Comparison of ENCODE assay signal across 9 cellular contexts in genomic region chr17:74176546-74177001, GRCh38. TPM values are rescaled to one million over a fixed set of nuclear protein-coding genes. Genes with fewer than 3 reads are reported as not detected.
DNase-seq lines count a peak whose midpoint lies in the region; ATAC-seq, FAIRE-seq and TF ChIP-seq lines count a peak whose summit lies in the region.
"Had no signal": no experiment of that assay in that cellular context is flagged by ENCODE, and none has a peak within 500 bp of the region (broad histone marks: within the 10 kb centered on the region; RNA-seq: fewer than 3 reads in every experiment).

No MANE protein-coding gene starts in this region.

- no peak overlapping the region for H3K4me3 ChIP-seq in WERI-Rb-1 (ENCODE audit: low read depth, low read length)
- H3K4me3 ChIP-seq in choroid plexus epithelial cell (ENCODE audit: low read depth, low read length) = no peak overlapping the region
- no peak overlapping the region for H3K4me3 ChIP-seq in HepG2 (replicated peaks in 1 of 3; ENCODE audit: insufficient read depth in 1 of 3, low read depth in 2 of 3, low read length in 3 of 3)

- no peak for TF ChIP-seq EP300 in HepG2 (IDR thresholded peaks at IDR 0.05; ENCODE audit: low read depth in 2 of 2, low read length in 2 of 2)
- TF ChIP-seq EP300 in HepG2 (CRISPR knock-in tag; IDR thresholded peaks at IDR 0.05; ENCODE audit: borderline replicate concordance) = no peak

- no TSS peak for BruUV-seq in HepG2 (replicated peaks; lab: Mats Ljungman, UMichigan)

- H3K9me3 ChIP-seq in WERI-Rb-1 (ENCODE audit: severe bottlenecking) (peaks cover 5% of the 10 kb centered on the region), HepG2 (ENCODE audit: low read length) (no peaks in the 10 kb centered on the region)

- TF ChIP-seq POLR2A in HepG2 (IDR thresholded peaks at IDR 0.05; ENCODE audit: insufficient read depth in 1 of 2, low read depth in 2 of 2, low read length in 2 of 2) = no peak

- no peak overlapping the region for H3K9ac ChIP-seq in HepG2 (ENCODE audit: insufficient read depth, low read depth, low read length)

- in situ Hi-C loops in ACHN (cut with HindIII; ENCODE audit: low pct_ligation_motif_present, low pct_unique_long_range_greater_than_20kb, low sequenced_read_pairs) = no loop called here
- in situ Hi-C loops in HepG2 (cut with HindIII; ENCODE audit: extremely low pct_ligation_motif_present, low pct_unique_long_range_greater_than_20kb) = no loop called here

- no peaks in the 10 kb centered on the region for H3K27me3 ChIP-seq in WERI-Rb-1 (ENCODE audit: insufficient read depth, low read depth, severe bottlenecking)
- peaks cover 7 to 41% of the 10 kb centered on the region in 2 experiments; a peak in 4 of 5 replicates for H3K27me3 ChIP-seq in HepG2 (ENCODE audit: control insufficient read depth in 1 of 2, insufficient read depth in 2 of 2, low read length in 2 of 2)

- ATAC-seq in HepG2 (peak; percentile 94), HG03097 (IDR thresholded peaks at IDR 0.05; ENCODE audit: low FRiP score, unreplicated experiment) (no peak)

- no peak overlapping the region for H2AFZ ChIP-seq in HepG2 (ENCODE audit: low read length)

- intact Hi-C loops in HepG2 (cut with micrococcal nuclease; ENCODE audit: unreplicated experiment) = loop anchor here (1.0 to 2.0 kb wide), 2 partner anchors 86 to 748 kb away; no protein-coding TSS in a partner anchor

- no peak overlapping the region for H3K4me2 ChIP-seq in HepG2 (ENCODE audit: low read depth, low read length)

- no peaks in the 10 kb centered on the region for H4K20me1 ChIP-seq in HepG2 (ENCODE audit: insufficient read depth, low read length)

- TF ChIP-seq CTCF in WERI-Rb-1 (IDR thresholded peaks at IDR 0.05; ENCODE audit: low read depth, low read length) (peak; percentile 93), choroid plexus epithelial cell (conservative IDR thresholded peaks at IDR 0.05; ENCODE audit: low read depth, low read length) (peak; percentile 90), HepG2 (CRISPR knock-in tag; IDR thresholded peaks at IDR 0.05) (peak; percentile 90)

- TF ChIP-seq RAD21 in HepG2 (CRISPR knock-in tag; IDR thresholded peaks at IDR 0.05) = peak; percentile 70

- CTCF ChIA-PET in HepG2 (lab: Yijun Ruan, JAX; ENCODE audit: low intra/inter-chr PET ratio, low total read pairs) = interaction anchor here (1.4 to 1.6 kb wide), 3 partner anchors 23 to 747 kb away, joined by 3 to 9 read pairs (median 7); no protein-coding TSS in a partner anchor

- POLR2A ChIA-PET in HepG2 (lab: Yijun Ruan, JAX) = no interaction called here

- H3K4me1 ChIP-seq in HepG2 (ENCODE audit: insufficient read depth, low read length) = no peaks in the 10 kb centered on the region

- 35% methylated on average over 10 of the region's 10 CpGs for WGBS in HepG2 (ENCODE audit: low lambda C conversion rate)

- H3K79me2 ChIP-seq in HepG2 (ENCODE audit: insufficient read depth, low read length) = no peaks in the 10 kb centered on the region

- H3K27ac ChIP-seq in WERI-Rb-1 = no peak overlapping the region
- H3K27ac ChIP-seq in HepG2 (ENCODE audit: extremely low read length, insufficient read depth, low read length) = no peak overlapping the region

- peak; percentile 77 for FAIRE-seq in HepG2 (lab: Jason Lieb, UNC)
- FAIRE-seq: frontal cortex had no signal

- no peaks in the 10 kb centered on the region for H3K36me3 ChIP-seq in WERI-Rb-1
- no peaks in the 10 kb centered on the region for H3K36me3 ChIP-seq in HepG2 (replicated peaks in 1 of 2; ENCODE audit: control insufficient read depth in 1 of 2, insufficient read depth in 2 of 2, low read length in 2 of 2)

- peak; percentile 76 for DNase-seq in ACHN
- DNase-seq in GM19238 (ENCODE audit: insufficient read length, low spot score) = peak; percentile 39
- DNase-seq in NCI-H2029 treated with DMSO at 0.1 percent for 48 hours (lab: John Stamatoyannopoulos, UW) = peak; percentile 61
- DNase-seq in WERI-Rb-1 = peak; percentile 93
- peak; percentile 79 for DNase-seq in choroid plexus epithelial cell (ENCODE audit: low read depth)
- DNase-seq in HepG2 (ENCODE audit: low spot score) = peak; percentile 60
- peak; percentile 21 to 31 (median 22) for DNase-seq in stimulated activated CD4-positive, alpha-beta T cell treated with anti-CD3 and anti-CD28 coated beads, TNF-alpha, amount 100 ng/mL, for 48 hours (ENCODE audit: low read depth in 3 of 3)

TF ChIP-seq in HepG2, 621 proteins besides CTCF, POLR2A, EP300 and RAD21 (continues in another document):
- TF ChIP-seq NCOA2 (CRISPR knock-in tag; IDR thresholded peaks at IDR 0.05) = no peak
- peak; percentile 88 for TF ChIP-seq STAG1 (CRISPR knock-in tag; IDR thresholded peaks at IDR 0.05)
- peak; percentile 87 for TF ChIP-seq SMC3 (IDR thresholded peaks at IDR 0.05; ENCODE audit: low read length)
- TF ChIP-seq ZNF629 (CRISPR knock-in tag; conservative IDR thresholded peaks at IDR 0.05) = peak; percentile 77
- TF ChIP-seq, protein P1, sequence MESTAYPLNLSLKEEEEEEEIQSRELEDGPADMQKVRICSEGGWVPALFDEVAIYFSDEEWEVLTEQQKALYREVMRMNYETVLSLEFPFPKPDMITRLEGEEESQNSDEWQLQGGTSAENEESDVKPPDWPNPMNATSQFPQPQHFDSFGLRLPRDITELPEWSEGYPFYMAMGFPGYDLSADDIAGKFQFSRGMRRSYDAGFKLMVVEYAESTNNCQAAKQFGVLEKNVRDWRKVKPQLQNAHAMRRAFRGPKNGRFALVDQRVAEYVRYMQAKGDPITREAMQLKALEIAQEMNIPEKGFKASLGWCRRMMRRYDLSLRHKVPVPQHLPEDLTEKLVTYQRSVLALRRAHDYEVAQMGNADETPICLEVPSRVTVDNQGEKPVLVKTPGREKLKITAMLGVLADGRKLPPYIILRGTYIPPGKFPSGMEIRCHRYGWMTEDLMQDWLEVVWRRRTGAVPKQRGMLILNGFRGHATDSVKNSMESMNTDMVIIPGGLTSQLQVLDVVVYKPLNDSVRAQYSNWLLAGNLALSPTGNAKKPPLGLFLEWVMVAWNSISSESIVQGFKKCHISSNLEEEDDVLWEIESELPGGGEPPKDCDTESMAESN (CRISPR knock-in tag; conservative IDR thresholded peaks at IDR 0.05) = 0 out of 2 replicates have a peak, but pooled peaks have one; percentile 22

RNA-seq across cellular contexts. Expression of gene RPL38, which starts 26.9 kb away (rescaled TPM):
- total RNA-seq in HepG2 (2016; rRNA removed; fragmentation: Illumina TruSeq; extraction: Trizol) = 2,370 and 2,621 TPM in 2 replicates
- total RNA-seq in HepG2 (2016; cell fraction: cytosol; rRNA removed; fragmentation: Illumina TruSeq; extraction: Trizol; ENCODE audit: low read depth) = 2,846 and 3,171 TPM in 2 replicates
- 2,344 and 2,494 TPM in 2 replicates for total RNA-seq in HepG2 (2016; cell fraction: insoluble cytoplasmic fraction; rRNA removed; fragmentation: Illumina TruSeq; extraction: Trizol)
- total RNA-seq in HepG2 (2016; cell fraction: membrane; rRNA removed; fragmentation: Illumina TruSeq; extraction: Trizol) = 4,564 and 4,636 TPM in 2 replicates
- 746 and 817 TPM in 2 replicates for total RNA-seq in HepG2 (2016; cell fraction: nucleus; rRNA removed; fragmentation: Illumina TruSeq; extraction: Trizol)
- polyA plus RNA-seq in HepG2 (2011; rRNA removed) = 2,077 and 2,372 TPM in 2 replicates
- 407 and 1,119 TPM in 2 replicates for polyA plus RNA-seq in HepG2 (2011; cell fraction: cytosol; rRNA removed)
- polyA plus RNA-seq in HepG2 (2011; cell fraction: nucleus; rRNA removed) = 463 and 488 TPM in 2 replicates
- 4,774 and 5,492 TPM in 2 replicates for polyA plus RNA-seq in HepG2 (2012)
- polyA plus RNA-seq in HepG2 (2016; cell fraction: cytosol; fragmentation: Illumina TruSeq; extraction: Trizol; ENCODE audit: low read depth) = 3,783 and 3,983 TPM in 2 replicates
- 2,521 and 2,667 TPM in 2 replicates for polyA plus RNA-seq in HepG2 (2016; cell fraction: insoluble cytoplasmic fraction; fragmentation: Illumina TruSeq; extraction: Trizol; ENCODE audit: low read depth)
- polyA plus RNA-seq in HepG2 (2016; cell fraction: membrane; fragmentation: Illumina TruSeq; extraction: Trizol; ENCODE audit: low read depth) = 4,834 and 4,888 TPM in 2 replicates
- 1,405 and 1,472 TPM in 2 replicates for polyA plus RNA-seq in HepG2 (2016; cell fraction: nucleus; fragmentation: Illumina TruSeq; extraction: Trizol; ENCODE audit: insufficient read depth, low read depth)
- polyA minus RNA-seq in HepG2 (2011; rRNA and poly(A)+ RNA removed; ENCODE audit: low replicate concordance) = 264 and 339 TPM in 2 replicates
- 484 and 523 TPM in 2 replicates for polyA minus RNA-seq in HepG2 (2011; cell fraction: cytosol; rRNA and poly(A)+ RNA removed)
- polyA minus RNA-seq in HepG2 (2011; cell fraction: nucleus; rRNA and poly(A)+ RNA removed) = 268 and 368 TPM in 2 replicates

RNA-seq across cellular contexts. Expression of gene TTYH2, which starts 36.8 kb away (rescaled TPM):
- 0.32 and 0.77 TPM in 2 replicates for total RNA-seq in HepG2 (2016; rRNA removed; fragmentation: Illumina TruSeq; extraction: Trizol)
- 0.09 and 0.20 TPM in 2 replicates for total RNA-seq in HepG2 (2016; cell fraction: cytosol; rRNA removed; fragmentation: Illumina TruSeq; extraction: Trizol; ENCODE audit: low read depth)
- total RNA-seq in HepG2 (2016; cell fraction: insoluble cytoplasmic fraction; rRNA removed; fragmentation: Illumina TruSeq; extraction: Trizol) = 0.56 and 0.83 TPM in 2 replicates
- total RNA-seq in HepG2 (2016; cell fraction: membrane; rRNA removed; fragmentation: Illumina TruSeq; extraction: Trizol) = 0.56 and 0.76 TPM in 2 replicates
- 0.72 and 1.6 TPM in 2 replicates for total RNA-seq in HepG2 (2016; cell fraction: nucleus; rRNA removed; fragmentation: Illumina TruSeq; extraction: Trizol)
- 0.96 and 1.6 TPM in 2 replicates for polyA plus RNA-seq in HepG2 (2011; rRNA removed)
- 0.88 and 1.1 TPM in 2 replicates for polyA plus RNA-seq in HepG2 (2011; cell fraction: cytosol; rRNA removed)
- 1.7 and 2.0 TPM in 2 replicates for polyA plus RNA-seq in HepG2 (2011; cell fraction: nucleus; rRNA removed)
- polyA plus RNA-seq in HepG2 (2012) = 0.34 and 1.0 TPM in 2 replicates
- polyA plus RNA-seq in HepG2 (2016; cell fraction: cytosol; fragmentation: Illumina TruSeq; extraction: Trizol; ENCODE audit: low read depth) = 0.05 and 0.17 TPM in 2 replicates
- 0.27 and 0.61 TPM in 2 replicates for polyA plus RNA-seq in HepG2 (2016; cell fraction: insoluble cytoplasmic fraction; fragmentation: Illumina TruSeq; extraction: Trizol; ENCODE audit: low read depth)
- polyA plus RNA-seq in HepG2 (2016; cell fraction: membrane; fragmentation: Illumina TruSeq; extraction: Trizol; ENCODE audit: low read depth) = 0.23 and 0.50 TPM in 2 replicates
- 1.9 and 2.0 TPM in 2 replicates for polyA plus RNA-seq in HepG2 (2016; cell fraction: nucleus; fragmentation: Illumina TruSeq; extraction: Trizol; ENCODE audit: insufficient read depth, low read depth)
- 3.4 and 3.8 TPM in 2 replicates for polyA minus RNA-seq in HepG2 (2011; rRNA and poly(A)+ RNA removed; ENCODE audit: low replicate concordance)
- 0.18 and 0.89 TPM in 2 replicates for polyA minus RNA-seq in HepG2 (2011; cell fraction: cytosol; rRNA and poly(A)+ RNA removed)
- polyA minus RNA-seq in HepG2 (2011; cell fraction: nucleus; rRNA and poly(A)+ RNA removed) = 0.52 and 1.1 TPM in 2 replicates

Comparison
In these comparisons a context has a peak if more than half of its experiments do, and no peak if none do; other contexts are left out.
1. DNase-seq: peak in every context shown above with its lines; median percentile 93 in WERI-Rb-1; 79 in choroid plexus epithelial cell; 76 in ACHN; 61 in NCI-H2029 treated with DMSO at 0.1 percent for 48 hours; 60 in HepG2; 39 in GM19238; 22 in stimulated activated CD4-positive, alpha-beta T cell treated with anti-CD3 and anti-CD28 coated beads, TNF-alpha, amount 100 ng/mL, for 48 hours.